In genomic region chr1:234778215-234779159, GRCh38 we compare ENCODE assay signal across 10 cellular contexts.
DNase-seq lines count a peak whose midpoint lies in the region; ATAC-seq and TF ChIP-seq lines count a peak whose summit lies in the region.
"Had no signal": no experiment of that assay in that cellular context is flagged by ENCODE, and none has a peak within 500 bp of the region (broad histone marks: within the 10 kb centered on the region; RNA-seq: fewer than 3 reads in every experiment).

No MANE protein-coding gene starts in this region.

- 61% methylated on average over 22 of the region's 22 CpGs for WGBS in right lobe of liver (ENCODE audit: insufficient coverage, low coverage, low lambda C conversion rate, missing lambda C conversion rate)

- H3K36me3 Mint-ChIP-seq in activated CD8-positive, alpha-beta T cell treated with anti-CD3 and anti-CD28 coated beads, Interleukin-2, amount 10 ng/mL, durations not matched to agents 7 days and 5 days (ENCODE audit: low read depth) = peaks cover 3% of the 10 kb centered on the region

- DNase-seq in AG20443 (ENCODE audit: low spot score) (peak; percentile 32), right lobe of liver (peak in 2 of 3 donors; percentile 52 to 64), EL (no peak), DMS79 treated with DMSO at 0.1 percent for 48 hours (lab: John Stamatoyannopoulos, UW) (no peak)
- peak; percentile 45 for DNase-seq in activated CD8-positive, alpha-beta T cell treated with anti-CD3 and anti-CD28 coated beads, Interleukin-2, amount 10 ng/mL, durations not matched to agents 7 days and 5 days
- DNase-seq: nephron progenitor cell had no signal

- peak; percentile 62 for ATAC-seq in activated CD8-positive, alpha-beta T cell treated with anti-CD3 and anti-CD28 coated beads, Interleukin-2, amount 10 ng/mL, durations not matched to agents 7 days and 5 days
- ATAC-seq in right lobe of liver = peak; percentile 10 to 29 (median 21)
- no peak for ATAC-seq in GM18502 (IDR thresholded peaks at IDR 0.05; ENCODE audit: poor library complexity, unreplicated experiment)
- no peak for ATAC-seq in GM21825 (IDR thresholded peaks at IDR 0.05; ENCODE audit: unreplicated experiment)

- TF ChIP-seq CTCF in HEK293 (tag by site-specific recombination; IDR thresholded peaks at IDR 0.05) (no peak), right lobe of liver (IDR thresholded peaks at IDR 0.05) (no peak)

- H3K9me3 ChIP-seq in HEK293 (ENCODE audit: control insufficient read depth, insufficient read depth, low read depth, low read length) = no peaks in the 10 kb centered on the region
- no peaks in the 10 kb centered on the region for H3K9me3 ChIP-seq in right lobe of liver
- H3K9me3 ChIP-seq: breast epithelium had no signal

- H3K4me3 ChIP-seq in HEK293 (ENCODE audit: low read depth, low read length) (no peak overlapping the region), right lobe of liver (no peak overlapping the region)
- H3K4me3 ChIP-seq: breast epithelium had no signal

- TF ChIP-seq POLR2A in right lobe of liver (IDR thresholded peaks at IDR 0.05) = no peak

- H3K36me3 ChIP-seq in HEK293 (ENCODE audit: control insufficient read depth in 2 of 2, insufficient read depth in 1 of 2, low read length in 2 of 2) (no peaks in the 10 kb centered on the region), right lobe of liver (no peaks in the 10 kb centered on the region)
- H3K36me3 ChIP-seq: breast epithelium had no signal

- H3K4me3 Mint-ChIP-seq in activated CD8-positive, alpha-beta T cell treated with anti-CD3 and anti-CD28 coated beads, Interleukin-2, amount 10 ng/mL, durations not matched to agents 7 days and 5 days = no peak overlapping the region
- H3K4me3 Mint-ChIP-seq: nephron progenitor cell had no signal

- intact Hi-C loops in right lobe of liver (cut with DNase I) = no loop called here

- H3K27ac Mint-ChIP-seq in activated CD8-positive, alpha-beta T cell treated with anti-CD3 and anti-CD28 coated beads, Interleukin-2, amount 10 ng/mL, durations not matched to agents 7 days and 5 days = no peak overlapping the region
- H3K27ac Mint-ChIP-seq: nephron progenitor cell had no signal

- H3K27ac ChIP-seq in HEK293 (ENCODE audit: extremely low read depth, low read depth, low read length) (no peak overlapping the region), right lobe of liver (no peak overlapping the region)
- H3K27ac ChIP-seq: breast epithelium had no signal

- POLR2A ChIA-PET in HEK293 (lab: Yijun Ruan, JAX) = no interaction called here
- POLR2A ChIA-PET in activated CD8-positive, alpha-beta T cell treated with anti-CD3 and anti-CD28 coated beads, Interleukin-2, amount 10 ng/mL, durations not matched to agents 7 days and 5 days (lab: Charles Lee) = interaction anchor here (0.6 to 2.0 kb wide), 5 partner anchors 11 to 233 kb away, joined by 3 to 8 read pairs (median 4); partner anchors contain the start of gene IRF2BP2

- H3K4me1 ChIP-seq in HEK293 (ENCODE audit: control insufficient read depth, insufficient read depth, low read length) (no peaks in the 10 kb centered on the region), right lobe of liver (no peaks in the 10 kb centered on the region)
- H3K4me1 ChIP-seq: breast epithelium had no signal

- H3K9me3 Mint-ChIP-seq in activated CD8-positive, alpha-beta T cell treated with anti-CD3 and anti-CD28 coated beads, Interleukin-2, amount 10 ng/mL, durations not matched to agents 7 days and 5 days (ENCODE audit: insufficient read depth) = no peaks in the 10 kb centered on the region

- CTCF ChIA-PET in HEK293 (lab: Yijun Ruan, JAX) = interaction anchor here (1.0 to 1.2 kb wide), 2 partner anchors 56 to 305 kb away, joined by 4 to 6 read pairs; no protein-coding TSS in a partner anchor
- CTCF ChIA-PET in activated CD8-positive, alpha-beta T cell treated with anti-CD3 and anti-CD28 coated beads, Interleukin-2, amount 10 ng/mL, durations not matched to agents 7 days and 5 days (lab: Charles Lee) = interaction anchor here (1.0 kb wide), 2 partner anchors 20 to 279 kb away, joined by 3 read pairs; no protein-coding TSS in a partner anchor

- peaks cover 9% of the 10 kb centered on the region for H3K4me1 Mint-ChIP-seq in activated CD8-positive, alpha-beta T cell treated with anti-CD3 and anti-CD28 coated beads, Interleukin-2, amount 10 ng/mL, durations not matched to agents 7 days and 5 days (ENCODE audit: low read depth)
- H3K4me1 Mint-ChIP-seq: nephron progenitor cell had no signal

- H3K27me3 Mint-ChIP-seq in activated CD8-positive, alpha-beta T cell treated with anti-CD3 and anti-CD28 coated beads, Interleukin-2, amount 10 ng/mL, durations not matched to agents 7 days and 5 days (ENCODE audit: low read depth) = no peaks in the 10 kb centered on the region

- no peaks in the 10 kb centered on the region for H3K27me3 ChIP-seq in right lobe of liver

TF ChIP-seq in HEK293, 187 proteins besides CTCF, POLR2A, EP300 and RAD21 (continues in another document):
- no peak for TF ChIP-seq ZNF416 (tag by site-specific recombination; IDR thresholded peaks at IDR 0.05)
- 0 out of 2 replicates have a peak, but pooled peaks have one; percentile 49 for TF ChIP-seq ZNF175 (tag by site-specific recombination; IDR thresholded peaks at IDR 0.05)
- no peak for TF ChIP-seq ZNF510 (tag by site-specific recombination; IDR thresholded peaks at IDR 0.05; ENCODE audit: insufficient replicate concordance)
- TF ChIP-seq ZNF76 (tag by site-specific recombination; IDR thresholded peaks at IDR 0.05; ENCODE audit: borderline replicate concordance, low read depth) = 0 out of 2 replicates have a peak, but pooled peaks have one; percentile 7
- TF ChIP-seq ZXDB (tag by site-specific recombination; IDR thresholded peaks at IDR 0.05) = no peak
- TF ChIP-seq GLIS2 (tag by site-specific recombination; IDR thresholded peaks at IDR 0.05) = 0 out of 2 replicates have a peak, but pooled peaks have one; percentile 5
- no peak for TF ChIP-seq ZNF580 (tag by site-specific recombination; IDR thresholded peaks at IDR 0.05)
- no peak for TF ChIP-seq ZNF518A (tag by site-specific recombination; conservative IDR thresholded peaks at IDR 0.05; ENCODE audit: low read depth)
- TF ChIP-seq ZNF426 (tag by site-specific recombination; IDR thresholded peaks at IDR 0.05) = no peak
- TF ChIP-seq ZBTB8A (tag by site-specific recombination; IDR thresholded peaks at IDR 0.05) = no peak
- TF ChIP-seq SP7 (tag by site-specific recombination; IDR thresholded peaks at IDR 0.05) = no peak
- 0 out of 2 replicates have a peak, but pooled peaks have one; percentile 15 for TF ChIP-seq ZIC2 (tag by site-specific recombination; IDR thresholded peaks at IDR 0.05)
- no peak for TF ChIP-seq KLF7 (tag by site-specific recombination; IDR thresholded peaks at IDR 0.05; ENCODE audit: borderline replicate concordance)
- no peak for TF ChIP-seq OVOL3 (tag by site-specific recombination; IDR thresholded peaks at IDR 0.05)
- no peak for TF ChIP-seq ZNF184 (tag by site-specific recombination; IDR thresholded peaks at IDR 0.05)
- no peak for TF ChIP-seq ZNF391 (tag by site-specific recombination; IDR thresholded peaks at IDR 0.05; ENCODE audit: borderline replicate concordance, low read depth)
- no peak for TF ChIP-seq ZNF529 (tag by site-specific recombination; IDR thresholded peaks at IDR 0.05; ENCODE audit: insufficient replicate concordance)

Comparison
In these comparisons a context has a peak if more than half of its experiments do, and no peak if none do; other contexts are left out.
1. DNase-seq: peak in AG20443 (single experiment), activated CD8-positive, alpha-beta T cell treated with anti-CD3 and anti-CD28 coated beads, Interleukin-2, amount 10 ng/mL, durations not matched to agents 7 days and 5 days (single experiment) and right lobe of liver (2 of 3); none in EL (single experiment) and DMS79 treated with DMSO at 0.1 percent for 48 hours (single experiment).
2. ATAC-seq: peak in activated CD8-positive, alpha-beta T cell treated with anti-CD3 and anti-CD28 coated beads, Interleukin-2, amount 10 ng/mL, durations not matched to agents 7 days and 5 days (single experiment) and right lobe of liver (4 of 4); none in GM18502 (single experiment) and GM21825 (single experiment).